ENCODE assay signal across 18 cellular contexts in the genomic region with DNA sequence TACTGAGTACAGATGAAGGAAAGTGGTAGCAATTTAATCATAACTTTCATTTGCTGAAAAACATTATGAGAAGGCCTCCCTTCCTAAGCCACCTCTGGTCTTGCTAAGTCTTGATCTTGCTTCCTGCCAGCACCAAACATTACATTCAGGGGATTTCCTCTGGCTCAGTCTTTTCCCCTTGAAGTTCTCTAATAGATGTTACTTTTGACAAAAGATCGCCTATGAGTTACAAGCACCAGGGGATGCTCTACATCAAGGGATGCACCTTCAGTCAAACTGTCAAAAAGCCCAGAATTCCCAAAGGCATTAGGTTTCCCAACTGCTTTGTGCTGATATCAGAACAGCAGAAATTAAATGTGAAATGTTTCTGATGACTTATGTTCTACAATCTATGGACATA. TPM values are rescaled to one million over a fixed set of nuclear protein-coding genes. Genes with fewer than 3 reads are reported as not detected.
A peak's percentile ranks its signal among the peaks of the same experiment; 100 is the strongest.
DNase-seq lines count a peak whose midpoint lies in the region; ATAC-seq and TF ChIP-seq lines count a peak whose summit lies in the region.
"Had no signal": no experiment of that assay in that cellular context is flagged by ENCODE, and none has a peak within 500 bp of the region (broad histone marks: within the 10 kb centered on the region; RNA-seq: fewer than 3 reads in every experiment).

No MANE protein-coding gene starts in this region.

- TF ChIP-seq CTCF in cardiac muscle cell (IDR thresholded peaks at IDR 0.05; ENCODE audit: low read depth, low read length), result peak; percentile 22
- TF ChIP-seq CTCF in right atrium auricular region (IDR thresholded peaks at IDR 0.05), result no peak
- TF ChIP-seq CTCF in NB4 (IDR thresholded peaks at IDR 0.05; ENCODE audit: low read depth, low read length), result no peak
- peak; percentile 24 for TF ChIP-seq CTCF in epithelial cell of proximal tubule (conservative IDR thresholded peaks at IDR 0.05; ENCODE audit: low read depth, low read length)

- TF ChIP-seq POLR2A in NB4 (IDR thresholded peaks at IDR 0.05; ENCODE audit: extremely low read depth, insufficient read length), result no peak

- H3K9me3 ChIP-seq in cardiac muscle cell (ENCODE audit: low read depth) (no peaks in the 10 kb centered on the region), right atrium auricular region (no peaks in the 10 kb centered on the region)
- H3K9me3 ChIP-seq: heart left ventricle had no signal

- ATAC-seq in HG03045 (IDR thresholded peaks at IDR 0.05; ENCODE audit: unreplicated experiment), result no peak
- ATAC-seq in GM21423 (IDR thresholded peaks at IDR 0.05; ENCODE audit: unreplicated experiment), result no peak
- ATAC-seq: activated CD8-positive, alpha-beta memory T cell treated with anti-CD3 and anti-CD28 coated beads, Interleukin-2, amount 10 ng/mL, durations not matched to agents 7 days and 5 days; heart left ventricle; Panc1 had no signal

- H3K4me1 ChIP-seq in cardiac muscle cell (ENCODE audit: low read depth), result peaks cover 3% of the 10 kb centered on the region
- no peaks in the 10 kb centered on the region for H3K4me1 ChIP-seq in right atrium auricular region
- H3K4me1 ChIP-seq: heart left ventricle had no signal

- DNase-seq in cardiac muscle cell (ENCODE audit: low read depth in 1 of 2, low spot score in 1 of 2), result peak in 1 of 2 donors; percentile 47
- no peak for DNase-seq in right atrium auricular region (ENCODE audit: low spot score)
- DNase-seq in NB4 (ENCODE audit: low read depth), result peak; percentile 8
- DNase-seq in epithelial cell of proximal tubule (ENCODE audit: low read depth), result no peak
- no peak for DNase-seq in activated naive CD4-positive, alpha-beta T cell treated with Interleukin-2 at 50 U/mL for 16 hours
- DNase-seq in NCI-H2227 treated with DMSO at 0.1 percent for 48 hours (lab: John Stamatoyannopoulos, UW), result no peak
- DNase-seq: activated CD8-positive, alpha-beta memory T cell treated with anti-CD3 and anti-CD28 coated beads, Interleukin-2, amount 10 ng/mL, durations not matched to agents 7 days and 5 days; effector memory CD4-positive, alpha-beta T cell; heart left ventricle; islet precursor cell; midbrain; NCI-H524 treated with DMSO at 0.1 percent for 48 hours; occipital lobe; WERI-Rb-1 had no signal

- no peaks in the 10 kb centered on the region for H3K27me3 ChIP-seq in cardiac muscle cell
- H3K27me3 ChIP-seq in right atrium auricular region, result no peaks in the 10 kb centered on the region

- H3K4me3 ChIP-seq in cardiac muscle cell (no peak overlapping the region), right atrium auricular region (no peak overlapping the region), NB4 (ENCODE audit: low read depth, low read length) (no peak overlapping the region), epithelial cell of proximal tubule (ENCODE audit: low read depth, low read length) (no peak overlapping the region)
- H3K4me3 ChIP-seq: heart left ventricle had no signal

- no peaks in the 10 kb centered on the region for H3K36me3 ChIP-seq in cardiac muscle cell
- no peaks in the 10 kb centered on the region for H3K36me3 ChIP-seq in right atrium auricular region
- H3K36me3 ChIP-seq: heart left ventricle, WERI-Rb-1 had no signal

- no peak overlapping the region for H3K27ac ChIP-seq in cardiac muscle cell
- no peak overlapping the region for H3K27ac ChIP-seq in right atrium auricular region
- H3K27ac ChIP-seq: heart left ventricle, WERI-Rb-1 had no signal

RNA-seq across cellular contexts. Expression of a gene that starts 47.3 kb away (rescaled TPM):
- total RNA-seq in cardiac muscle cell, result not detected in 2 replicates
- not detected in 2 replicates for polyA plus RNA-seq in cardiac muscle cell
- total RNA-seq in right atrium auricular region, result 1 to 10 TPM; 1.1 to 2.9 TPM
- total RNA-seq in epithelial cell of proximal tubule, result not detected in 2 replicates
- total RNA-seq: activated CD8-positive, alpha-beta memory T cell treated with anti-CD3 and anti-CD28 coated beads, Interleukin-2, amount 10 ng/mL, durations not matched to agents 7 days and 5 days; B cell had no signal

Comparison
In these comparisons a context has a peak if more than half of its experiments do, and no peak if none do; other contexts are left out.
1. CTCF ChIP-seq: peak in cardiac muscle cell (single experiment) and epithelial cell of proximal tubule (single experiment); none in right atrium auricular region (0 of 2) and NB4 (single experiment).